ENCODE assay signal across 8 cellular contexts in genomic region chr15:44728576-44729393, GRCh38. TPM values are rescaled to one million over a fixed set of nuclear protein-coding genes. Genes with fewer than 3 reads are reported as not detected.
DNase-seq lines count a peak whose midpoint lies in the region; ATAC-seq and TF ChIP-seq lines count a peak whose summit lies in the region.

No MANE protein-coding gene starts in this region.

- ATAC-seq in GM18499 (IDR thresholded peaks at IDR 0.05; ENCODE audit: insufficient read depth, unreplicated experiment) (peak; percentile 52), HG02943 (IDR thresholded peaks at IDR 0.05; ENCODE audit: low read depth, unreplicated experiment) (peak; percentile 72), left ventricle myocardium superior (peak; percentile 97)

- H3K27me3 Mint-ChIP-seq in progenitor cell of endocrine pancreas = no peaks in the 10 kb centered on the region

- peak overlapping the region; percentile 89 for H3K4me3 Mint-ChIP-seq in progenitor cell of endocrine pancreas (ENCODE audit: low read depth)

- no peak for TF ChIP-seq CTCF in progenitor cell of endocrine pancreas (IDR thresholded peaks at IDR 0.05; ENCODE audit: unreplicated experiment)

- no peaks in the 10 kb centered on the region for H3K9me3 Mint-ChIP-seq in progenitor cell of endocrine pancreas (ENCODE audit: low read depth)

- intact Hi-C loops in left ventricle myocardium superior (cut with micrococcal nuclease) = loop anchor here (2.0 kb wide), 1 partner anchor 18 kb away; the partner anchor contains the start of genes B2M and PATL2

- peaks cover 5% of the 10 kb centered on the region for H3K36me3 Mint-ChIP-seq in progenitor cell of endocrine pancreas (ENCODE audit: insufficient read depth)

- H3K4me1 Mint-ChIP-seq in progenitor cell of endocrine pancreas (ENCODE audit: low read depth) = peaks cover 10% of the 10 kb centered on the region

- peak; percentile 51 to 65 for DNase-seq in NCI-H187 (lab: John Stamatoyannopoulos, UW)
- peak; percentile 77 to 99 (median 90) for DNase-seq in T-helper 2 cell
- DNase-seq in anterior cingulate cortex (lab: John Stamatoyannopoulos, UW) = peak; percentile 45 to 98 (median 94)
- DNase-seq in left ventricle myocardium superior = peak; percentile 96
- DNase-seq in progenitor cell of endocrine pancreas (ENCODE audit: low spot score, unreplicated experiment) = peak; percentile 76
- peak; percentile 97 for DNase-seq in ureter (ENCODE audit: low spot score)

- peak overlapping the region; percentile 98 for H3K27ac Mint-ChIP-seq in progenitor cell of endocrine pancreas

RNA-seq across cellular contexts. Expression of gene TRIM69, which starts 7.5 kb away (rescaled TPM):
- total RNA-seq in left ventricle myocardium superior = 55.2 TPM
- total RNA-seq in progenitor cell of endocrine pancreas = 12.1 and 18.2 TPM in 2 replicates
- 25.7 TPM for total RNA-seq in ureter

RNA-seq across cellular contexts. Expression of gene B2M, which starts 17.5 kb away (rescaled TPM):
- total RNA-seq in left ventricle myocardium superior (1,156 TPM), progenitor cell of endocrine pancreas (133 and 139 TPM in 2 replicates), ureter (1,566 TPM)

RNA-seq across cellular contexts. Expression of gene PATL2, which starts 17.7 kb away (rescaled TPM):
- total RNA-seq in left ventricle myocardium superior (3.0 TPM), progenitor cell of endocrine pancreas (0.73 TPM in 1 of 2 replicates, not detected in the other), ureter (4.0 TPM)

Comparison
In these comparisons a context has a peak if more than half of its experiments do, and no peak if none do; other contexts are left out.
1. Peak in every context shown above with its lines: DNase-seq and ATAC-seq.